In the genomic region with DNA sequence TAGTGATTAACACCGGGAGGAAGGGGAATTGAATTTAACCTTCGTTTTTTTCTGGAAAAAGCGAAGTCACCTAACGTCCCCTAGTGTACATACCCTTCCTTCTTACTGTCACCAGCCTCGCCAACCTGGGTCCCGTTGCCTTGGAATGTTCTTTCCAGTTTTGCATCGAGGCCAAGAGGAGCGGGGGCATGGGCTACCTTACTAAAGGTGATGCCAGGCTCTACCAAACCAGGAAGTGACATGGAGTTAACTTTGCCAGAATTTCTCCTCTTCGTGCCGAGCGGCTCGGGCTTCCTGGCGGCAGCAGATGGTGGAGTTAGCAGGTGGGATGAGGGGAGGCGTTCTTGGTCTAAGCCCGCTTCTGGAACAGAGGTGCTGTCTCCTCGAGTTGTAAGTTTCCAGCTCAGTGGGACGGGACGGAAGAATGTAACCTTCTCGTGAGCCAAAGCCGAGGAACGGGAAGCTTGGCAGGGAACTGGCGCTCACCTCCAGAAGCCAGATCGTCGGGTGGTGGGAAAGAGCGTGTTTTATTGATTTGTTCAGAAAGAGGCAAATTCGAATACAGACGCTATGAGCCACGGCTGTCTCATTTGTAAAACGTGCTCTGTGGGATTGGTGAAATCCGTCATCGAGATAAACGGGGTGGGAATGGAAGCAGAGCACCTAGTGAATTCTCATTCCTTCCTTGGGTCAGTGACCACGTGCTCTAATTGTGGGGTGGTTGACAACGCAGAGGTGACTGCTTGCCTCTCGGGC, we compare ENCODE assay signal across 8 cellular contexts. TPM values are rescaled to one million over a fixed set of nuclear protein-coding genes. Genes with fewer than 3 reads are reported as not detected.
DNase-seq lines count a peak whose midpoint lies in the region; ATAC-seq and TF ChIP-seq lines count a peak whose summit lies in the region.

No MANE protein-coding gene starts in this region.

- H3K36me3 Mint-ChIP-seq in naive thymus-derived CD8-positive, alpha-beta T cell, result peaks cover 0 to 30% (median 13%) of the 10 kb centered on the region in 3 donors

- ATAC-seq in naive thymus-derived CD8-positive, alpha-beta T cell, result peak; percentile 9 to 13

- H3K9ac ChIP-seq in endocrine pancreas (ENCODE audit: control insufficient read depth, insufficient read depth, low read length), result peak overlapping the region; percentile 76

- H3K9me3 Mint-ChIP-seq in naive thymus-derived CD8-positive, alpha-beta T cell, result no peaks in the 10 kb centered on the region

- peaks cover 14% of the 10 kb centered on the region for H3K4me1 ChIP-seq in endocrine pancreas (ENCODE audit: control insufficient read depth, insufficient read depth, low read length)

- peak overlapping the region; percentile 92 to 100 (median 98) for H3K4me3 Mint-ChIP-seq in naive thymus-derived CD8-positive, alpha-beta T cell

- peak overlapping the region; percentile 86 to 98 (median 95) for H3K27ac Mint-ChIP-seq in naive thymus-derived CD8-positive, alpha-beta T cell

- POLR2A ChIA-PET in RWPE1 (lab: Yijun Ruan, JAX; ENCODE audit: low non-redundant PET), result interaction anchor here (1.0 kb wide), 1 partner anchor 22 kb away, joined by 3 read pairs; no protein-coding TSS in a partner anchor
- POLR2A ChIA-PET in naive thymus-derived CD8-positive, alpha-beta T cell (lab: Charles Lee), result interaction anchor here (0.6 to 7.9 kb wide), 17 partner anchors 13 to 226 kb away, joined by 3 to 183 read pairs (median 5); a partner anchor contains a TSS

- H3K27ac ChIP-seq in RWPE1, result peak overlapping the region; percentile 86

- CTCF ChIA-PET in RWPE1 (lab: Yijun Ruan, JAX), result interaction anchor here (0.5 to 1.5 kb wide), 9 partner anchors 21 to 330 kb away, joined by 3 to 9 read pairs (median 3); a partner anchor contains a TSS

- no peak for TF ChIP-seq CTCF in HFF-Myc (IDR thresholded peaks at IDR 0.05; ENCODE audit: low read depth, low read length, missing control alignments)
- TF ChIP-seq CTCF in RWPE1 (conservative IDR thresholded peaks at IDR 0.05; ENCODE audit: low read depth), result no peak

- peaks cover 38 to 89% (median 77%) of the 10 kb centered on the region in 4 donors for H3K4me1 Mint-ChIP-seq in naive thymus-derived CD8-positive, alpha-beta T cell

- H3K27me3 Mint-ChIP-seq in naive thymus-derived CD8-positive, alpha-beta T cell, result no peaks in the 10 kb centered on the region

- H3K4me3 ChIP-seq in HFF-Myc (replicated peaks; ENCODE audit: low read depth, low read length), result peak overlapping the region; percentile 72
- peak overlapping the region; percentile 68 for H3K4me3 ChIP-seq in endocrine pancreas (ENCODE audit: control insufficient read depth, insufficient read depth, low read length)

- H3K36me3 ChIP-seq in endocrine pancreas (ENCODE audit: control insufficient read depth, insufficient read depth, low read length), result no peaks in the 10 kb centered on the region

- DNase-seq in NCI-H2107 treated with DMSO at 0.1 percent for 48 hours (lab: John Stamatoyannopoulos, UW; ENCODE audit: unreplicated experiment) (peak; percentile 54), NCI-H2107 (lab: John Stamatoyannopoulos, UW) (no peak), HFF-Myc (ENCODE audit: extremely low read depth, low read depth) (no peak), RWPE1 (ENCODE audit: low spot score) (peak; percentile 13), SHP77 (lab: John Stamatoyannopoulos, UW) (no peak), H4 (ENCODE audit: low spot score) (no peak)
- no peak for DNase-seq in naive thymus-derived CD8-positive, alpha-beta T cell

- no peaks in the 10 kb centered on the region for H3K27me3 ChIP-seq in endocrine pancreas (ENCODE audit: control insufficient read depth, insufficient read depth, low read length)

- no peaks in the 10 kb centered on the region for H3K9me3 ChIP-seq in endocrine pancreas (ENCODE audit: control insufficient read depth, low read length)

RNA-seq across cellular contexts. Expression of a gene that starts 0.5 kb away (rescaled TPM):
- 10 to 100 TPM; 58.3 to 59.3 TPM for total RNA-seq in naive thymus-derived CD8-positive, alpha-beta T cell
- 10 to 100 TPM; 57.5 to 90.4 (median 89.5) TPM for polyA plus RNA-seq in naive thymus-derived CD8-positive, alpha-beta T cell
- 22.8 and 25.4 TPM in 2 replicates for total RNA-seq in H4 (2014; rRNA removed; shearing (Covaris generic))

RNA-seq across cellular contexts. Expression of a gene that starts 2.5 kb away (rescaled TPM):
- total RNA-seq in naive thymus-derived CD8-positive, alpha-beta T cell, result 1 to 10 TPM; 5.5 to 5.9 TPM
- 1 to 10 TPM; 4.1 to 6.8 (median 6.1) TPM for polyA plus RNA-seq in naive thymus-derived CD8-positive, alpha-beta T cell
- total RNA-seq in H4 (2014; rRNA removed; shearing (Covaris generic)), result 1.9 and 3.0 TPM in 2 replicates

Comparison
In these comparisons a context has a peak if more than half of its experiments do, and no peak if none do; other contexts are left out.
1. DNase-seq: peak in NCI-H2107 treated with DMSO at 0.1 percent for 48 hours (single experiment) and RWPE1 (single experiment); none in NCI-H2107 (single experiment), HFF-Myc (single experiment), naive thymus-derived CD8-positive, alpha-beta T cell (0 of 10), SHP77 (0 of 2) and H4 (single experiment).